Comparison of ENCODE assay signal across 2 cellular contexts in genomic region chr12:76943004-76943403, GRCh38.
TF ChIP-seq lines count a peak whose summit lies in the region.

No MANE protein-coding gene starts in this region.

TF ChIP-seq in IMR-90, 13 proteins besides CTCF, POLR2A, EP300 and RAD21:
- TF ChIP-seq FOS (IDR thresholded peaks at IDR 0.05; ENCODE audit: low read depth, low read length) (no peak), RCOR1 (IDR thresholded peaks at IDR 0.05; ENCODE audit: insufficient replicate concordance, low read length) (no peak), USF2 (IDR thresholded peaks at IDR 0.05; ENCODE audit: low read depth, low read length) (no peak), CHD1 (IDR thresholded peaks at IDR 0.05; ENCODE audit: low read depth, low read length) (no peak), BHLHE40 (IDR thresholded peaks at IDR 0.05; ENCODE audit: low read depth, low read length) (no peak), NFE2L2 (IDR thresholded peaks at IDR 0.05; ENCODE audit: low read depth, low read length) (no peak), MAFK (IDR thresholded peaks at IDR 0.05; ENCODE audit: low read depth, low read length) (no peak), RFX5 (IDR thresholded peaks at IDR 0.05; ENCODE audit: low read depth, low read length) (no peak), MAZ (IDR thresholded peaks at IDR 0.05; ENCODE audit: borderline replicate concordance, low read depth, low read length) (no peak)

TF ChIP-seq in H1, 55 proteins besides CTCF, POLR2A, EP300 and RAD21:
- TF ChIP-seq SIRT6 (IDR thresholded peaks at IDR 0.05; ENCODE audit: low read length) (no peak), MAX (IDR thresholded peaks at IDR 0.05) (no peak), CTBP2 (IDR thresholded peaks at IDR 0.05; ENCODE audit: borderline replicate concordance, insufficient read depth, insufficient read length, low read length) (no peak), YY1 (IDR thresholded peaks at IDR 0.05; ENCODE audit: low read depth, low read length) (no peak), SAP30 (IDR thresholded peaks at IDR 0.05; ENCODE audit: insufficient read depth, insufficient replicate concordance, low read length) (no peak), TBP (IDR thresholded peaks at IDR 0.05; ENCODE audit: low read depth, low read length) (no peak), MAFK (IDR thresholded peaks at IDR 0.05; ENCODE audit: low read depth, low read length) (no peak), CBX5 (IDR thresholded peaks at IDR 0.05; ENCODE audit: low read depth, low read length) (no peak), FOSL1 (IDR thresholded peaks at IDR 0.05; ENCODE audit: insufficient read depth, low read depth, low read length) (no peak), CBX8 (IDR thresholded peaks at IDR 0.05; ENCODE audit: borderline replicate concordance, low read depth, low read length) (no peak), ZNF274 (IDR thresholded peaks at IDR 0.05; ENCODE audit: borderline replicate concordance, extremely low read depth, low read length) (no peak)
